Comparison of ENCODE assay signal across 1 cellular context in the genomic region with DNA sequence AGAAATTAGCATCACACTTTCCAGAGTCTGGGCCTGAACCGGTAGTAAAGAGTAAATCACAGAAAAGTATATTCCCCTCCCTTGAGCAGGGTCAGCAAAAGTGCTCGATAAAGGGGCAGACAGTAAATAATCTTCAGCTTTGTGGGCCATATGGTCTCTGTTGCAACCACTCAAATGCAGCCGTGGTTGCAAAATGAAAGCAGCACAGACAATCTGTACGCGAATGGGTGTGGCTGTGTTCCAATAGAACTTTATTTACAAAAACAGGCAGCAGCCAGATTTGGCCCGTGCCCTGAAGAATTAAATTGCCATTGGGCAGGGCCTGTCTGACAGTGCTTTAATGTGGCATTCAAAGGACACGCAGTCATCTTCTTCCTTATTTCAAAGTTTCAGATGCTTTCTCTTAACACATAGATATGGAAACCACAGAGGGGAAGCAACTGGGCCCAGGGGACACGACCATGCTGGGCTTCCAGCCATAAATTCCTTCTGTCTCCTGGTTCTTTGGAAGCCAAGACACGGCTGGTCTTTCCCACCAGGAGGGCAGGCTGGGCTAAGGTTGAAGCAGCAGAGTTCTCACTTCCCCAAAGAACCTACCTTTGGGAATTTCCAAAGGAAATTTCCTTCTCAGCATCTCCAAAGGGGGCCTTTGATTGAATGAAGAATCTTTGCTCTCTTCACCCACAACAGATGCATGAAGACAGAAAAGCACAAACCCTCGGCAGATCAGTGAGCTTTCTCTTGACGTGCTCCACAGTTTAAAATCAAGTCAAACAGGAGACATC.
TF ChIP-seq lines count a peak whose summit lies in the region.

No MANE protein-coding gene starts in this region.

TF ChIP-seq in liver, 16 proteins besides CTCF, POLR2A, EP300 and RAD21 (continued from another document):
- TF ChIP-seq, protein P1, sequence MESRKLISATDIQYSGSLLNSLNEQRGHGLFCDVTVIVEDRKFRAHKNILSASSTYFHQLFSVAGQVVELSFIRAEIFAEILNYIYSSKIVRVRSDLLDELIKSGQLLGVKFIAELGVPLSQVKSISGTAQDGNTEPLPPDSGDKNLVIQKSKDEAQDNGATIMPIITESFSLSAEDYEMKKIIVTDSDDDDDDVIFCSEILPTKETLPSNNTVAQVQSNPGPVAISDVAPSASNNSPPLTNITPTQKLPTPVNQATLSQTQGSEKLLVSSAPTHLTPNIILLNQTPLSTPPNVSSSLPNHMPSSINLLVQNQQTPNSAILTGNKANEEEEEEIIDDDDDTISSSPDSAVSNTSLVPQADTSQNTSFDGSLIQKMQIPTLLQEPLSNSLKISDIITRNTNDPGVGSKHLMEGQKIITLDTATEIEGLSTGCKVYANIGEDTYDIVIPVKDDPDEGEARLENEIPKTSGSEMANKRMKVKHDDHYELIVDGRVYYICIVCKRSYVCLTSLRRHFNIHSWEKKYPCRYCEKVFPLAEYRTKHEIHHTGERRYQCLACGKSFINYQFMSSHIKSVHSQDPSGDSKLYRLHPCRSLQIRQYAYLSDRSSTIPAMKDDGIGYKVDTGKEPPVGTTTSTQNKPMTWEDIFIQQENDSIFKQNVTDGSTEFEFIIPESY (IDR thresholded peaks at IDR 0.05), result peak; percentile 61
- TF ChIP-seq, protein P2, sequence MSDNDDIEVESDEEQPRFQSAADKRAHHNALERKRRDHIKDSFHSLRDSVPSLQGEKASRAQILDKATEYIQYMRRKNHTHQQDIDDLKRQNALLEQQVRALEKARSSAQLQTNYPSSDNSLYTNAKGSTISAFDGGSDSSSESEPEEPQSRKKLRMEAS (IDR thresholded peaks at IDR 0.05), result peak; percentile 74
- TF ChIP-seq JUND (IDR thresholded peaks at IDR 0.05) (peak in 1 of 2 donors; percentile 70), GABPA (IDR thresholded peaks at IDR 0.05 in 1 of 2, conservative IDR thresholded peaks at IDR 0.05 in 1 of 2) (no peak), EGR1 (IDR thresholded peaks at IDR 0.05; ENCODE audit: low read depth in 2 of 2) (peak in 1 of 2 donors; percentile 45), HNF4A (conservative IDR thresholded peaks at IDR 0.05) (peak; percentile 46 to 59)
